ENCODE assay signal across 23 cellular contexts in the genomic region with DNA sequence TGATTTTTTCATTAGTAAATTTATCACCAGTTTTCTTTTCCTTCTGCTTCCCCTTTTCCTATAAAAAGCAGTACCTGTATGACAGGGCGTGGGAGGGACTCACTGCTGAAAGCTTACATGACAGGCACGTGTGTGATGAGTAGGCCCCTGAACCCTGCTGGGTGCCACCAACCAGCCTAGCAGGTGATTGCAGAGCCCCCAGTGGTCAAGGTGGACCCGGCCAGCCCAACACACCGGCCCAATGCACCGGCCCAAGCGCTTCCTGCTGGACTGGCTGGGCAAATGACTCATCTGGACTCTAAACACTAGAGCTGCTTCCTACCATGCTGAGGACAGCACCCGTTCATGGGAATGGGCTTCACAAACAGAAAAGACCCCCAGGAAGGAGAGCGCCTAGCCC.
"Had no signal": no experiment of that assay in that cellular context is flagged by ENCODE, and none has a peak within 500 bp of the region (broad histone marks: within the 10 kb centered on the region; RNA-seq: fewer than 3 reads in every experiment).

No MANE protein-coding gene starts in this region.

- H3K4me1 Mint-ChIP-seq: immature natural killer cell, natural killer cell had no signal

- DNase-seq: cortex of kidney; effector memory CD8-positive, alpha-beta T cell; hypothalamus; immature natural killer cell; left ventricle myocardium superior; lower lobe of right lung; natural killer cell; pancreas; retina; stimulated activated CD4-positive, alpha-beta T cell treated with anti-CD3 and anti-CD28 coated beads, Interleukin-12 subunit alpha, Interleukin-12 subunit beta, amount 100 ng/mL, for 4 hours; stimulated activated CD4-positive, alpha-beta T cell treated with anti-CD3 and anti-CD28 coated beads, Interleukin-1b, Interleukin-23, amount 100 ng/mL, for 48 hours; stimulated activated CD4-positive, alpha-beta T cell treated with anti-CD3 and anti-CD28 coated beads, Interleukin-4, amount 100 ng/mL, for 1 hour; stimulated activated CD8-positive, alpha-beta memory T cell treated with anti-CD3 and anti-CD28 coated beads, Interleukin-4, amount 100 ng/mL, for 48 hours; stimulated activated naive CD4-positive, alpha-beta T cell treated with Interleukin-2 at 50 U/mL for 16 hours; substantia nigra; testis; tibial artery had no signal

- H3K4me1 ChIP-seq: lower lobe of right lung, pancreas, tibial artery had no signal

- FAIRE-seq: frontal cortex, keratinocyte, pancreas had no signal

- H3K4me3 ChIP-seq: lower lobe of right lung, pancreas, smooth muscle cell, testis, tibial artery had no signal

- H3K27me3 Mint-ChIP-seq: type B pancreatic cell had no signal

- H3K9me3 ChIP-seq: lower lobe of right lung, neutrophil, pancreas, testis, tibial artery had no signal

- H3K27ac Mint-ChIP-seq: effector memory CD8-positive, alpha-beta T cell; immature natural killer cell; natural killer cell; type B pancreatic cell had no signal

- H3K4me3 Mint-ChIP-seq: effector memory CD8-positive, alpha-beta T cell; immature natural killer cell; natural killer cell; type B pancreatic cell had no signal

- H3K27me3 ChIP-seq: neutrophil, pancreas, testis, tibial artery had no signal

- H3K36me3 ChIP-seq: lower lobe of right lung, neutrophil, pancreas, tibial artery had no signal

- ATAC-seq: effector memory CD8-positive, alpha-beta T cell; left ventricle myocardium superior; lower lobe of right lung; natural killer cell; pancreas; sciatic nerve had no signal

- H3K36me3 Mint-ChIP-seq: immature natural killer cell, natural killer cell, type B pancreatic cell had no signal

- H3K27ac ChIP-seq: lower lobe of right lung, neutrophil, pancreas, testis, tibial artery had no signal

- H3K4me2 ChIP-seq: smooth muscle cell had no signal

- H3K9me3 Mint-ChIP-seq: effector memory CD8-positive, alpha-beta T cell; natural killer cell; type B pancreatic cell had no signal
